ENCODE assay signal across 25 cellular contexts in genomic region chr10:12873172-12873571, GRCh38.
"Had no signal": no experiment of that assay in that cellular context is flagged by ENCODE, and none has a peak within 500 bp of the region (broad histone marks: within the 10 kb centered on the region; RNA-seq: fewer than 3 reads in every experiment).

No MANE protein-coding gene starts in this region.

- H3K27me3 Mint-ChIP-seq: activated CD4-positive, alpha-beta T cell treated with anti-CD3 and anti-CD28 coated beads, Interleukin-2, amount 10 ng/mL, durations not matched to agents 7 days and 5 days had no signal

- H3K36me3 ChIP-seq: adrenal gland, SJCRH30 had no signal

- H3K36me3 Mint-ChIP-seq: activated naive CD4-positive, alpha-beta T cell treated with anti-CD3 and anti-CD28 coated beads, Interleukin-2, amount 50 U/mL, for 72 hours; brain; WTC11 had no signal

- H3K9me3 Mint-ChIP-seq: activated CD4-positive, alpha-beta T cell treated with anti-CD3 and anti-CD28 coated beads, Interleukin-2, amount 10 ng/mL, durations not matched to agents 7 days and 5 days; activated naive CD4-positive, alpha-beta T cell treated with anti-CD3 and anti-CD28 coated beads for 36 hours; activated naive CD4-positive, alpha-beta T cell treated with anti-CD3 and anti-CD28 coated beads, Interleukin-2, amount 50 U/mL, for 72 hours; activated T-cell treated with anti-CD3 and anti-CD28 coated beads, Interleukin-2, amount 50 U/mL, for 24 hours; T-helper 2 cell treated with Interferon-gamma antibody and Interleukin-4, amounts not matched to agents 5 μg/mL and 100 μg/mL, for 36 hours; WTC11 had no signal

- H3K4me1 ChIP-seq: SJCRH30 had no signal

- H3K9me3 ChIP-seq: adrenal gland, SJCRH30 had no signal

- H3K4me1 Mint-ChIP-seq: activated CD4-positive, alpha-beta T cell treated with anti-CD3 and anti-CD28 coated beads for 36 hours; activated CD4-positive, alpha-beta T cell treated with anti-CD3 and anti-CD28 coated beads, Interleukin-2, amount 10 ng/mL, durations not matched to agents 7 days and 5 days; WTC11 had no signal

- H3K27me3 ChIP-seq: adrenal gland, SJCRH30 had no signal

- H3K4me3 ChIP-seq: adrenal gland, K562, SJCRH30, SK-N-MC had no signal

- DNase-seq: activated CD4-positive, alpha-beta T cell treated with anti-CD3 and anti-CD28 coated beads for 36 hours; activated CD4-positive, alpha-beta T cell treated with anti-CD3 and anti-CD28 coated beads, Interleukin-2, amount 10 ng/mL, durations not matched to agents 7 days and 5 days; activated CD4-positive, alpha-beta T cell treated with anti-CD3 and anti-CD28 coated beads, Interleukin-2, amount 50 U/mL, for 48 hours; activated CD8-positive, alpha-beta T cell treated with anti-CD3 and anti-CD28 coated beads, Interleukin-2, amount 10 ng/mL, durations not matched to agents 7 days and 5 days; activated gamma-delta T cell treated with Interleukin-2 at 50 U/mL for 16 hours; activated naive CD4-positive, alpha-beta T cell treated with anti-CD3 and anti-CD28 coated beads for 36 hours; activated T-cell treated with anti-CD3 and anti-CD28 coated beads, Interleukin-2, amount 50 U/mL, for 24 hours; adrenal gland; caudate nucleus; NCI-H1436 treated with DMSO at 0.1 percent for 48 hours; NCI-H1694 treated with DMSO at 0.1 percent for 48 hours; NCI-H2029; NCI-H510A treated with DMSO at 0.1 percent for 48 hours; NCI-H526 treated with DMSO at 0.1 percent for 48 hours; NCI-H774; SHP77; SJCRH30 had no signal

- ATAC-seq: activated CD4-positive, alpha-beta T cell treated with anti-CD3 and anti-CD28 coated beads for 36 hours; activated CD4-positive, CD25-positive, alpha-beta regulatory T cell treated with anti-CD3 and anti-CD28 coated beads, Interleukin-2, amount 50 U/mL, for 24 hours; activated CD8-positive, alpha-beta T cell treated with anti-CD3 and anti-CD28 coated beads, Interleukin-2, amount 10 ng/mL, durations not matched to agents 7 days and 5 days; activated naive CD4-positive, alpha-beta T cell treated with anti-CD3 and anti-CD28 coated beads, Interleukin-2, amount 50 U/mL, for 72 hours; K562; Panc1; WTC11 had no signal

- H3K4me3 Mint-ChIP-seq: activated CD4-positive, alpha-beta T cell treated with anti-CD3 and anti-CD28 coated beads for 36 hours; activated CD4-positive, alpha-beta T cell treated with anti-CD3 and anti-CD28 coated beads, Interleukin-2, amount 10 ng/mL, durations not matched to agents 7 days and 5 days; activated CD8-positive, alpha-beta T cell treated with anti-CD3 and anti-CD28 coated beads, Interleukin-2, amount 10 ng/mL, durations not matched to agents 7 days and 5 days; activated naive CD4-positive, alpha-beta T cell treated with anti-CD3 and anti-CD28 coated beads for 36 hours; activated T-cell treated with anti-CD3 and anti-CD28 coated beads, Interleukin-2, amount 50 U/mL, for 24 hours; brain; T-helper 2 cell treated with Interferon-gamma antibody and Interleukin-4, amounts not matched to agents 5 μg/mL and 100 μg/mL, for 36 hours; WTC11 had no signal

- H3K27ac ChIP-seq: adrenal gland, SJCRH30, SK-N-MC had no signal

- H3K27ac Mint-ChIP-seq: activated CD4-positive, alpha-beta T cell treated with anti-CD3 and anti-CD28 coated beads for 36 hours; activated CD4-positive, alpha-beta T cell treated with anti-CD3 and anti-CD28 coated beads, Interleukin-2, amount 10 ng/mL, durations not matched to agents 7 days and 5 days; activated CD8-positive, alpha-beta T cell treated with anti-CD3 and anti-CD28 coated beads, Interleukin-2, amount 10 ng/mL, durations not matched to agents 7 days and 5 days; activated naive CD4-positive, alpha-beta T cell treated with anti-CD3 and anti-CD28 coated beads for 36 hours; activated naive CD4-positive, alpha-beta T cell treated with anti-CD3 and anti-CD28 coated beads, Interleukin-2, amount 50 U/mL, for 72 hours; activated T-cell treated with anti-CD3 and anti-CD28 coated beads, Interleukin-2, amount 50 U/mL, for 24 hours; T-helper 2 cell treated with Interferon-gamma antibody and Interleukin-4, amounts not matched to agents 5 μg/mL and 100 μg/mL, for 36 hours; WTC11 had no signal
